In the genomic region with DNA sequence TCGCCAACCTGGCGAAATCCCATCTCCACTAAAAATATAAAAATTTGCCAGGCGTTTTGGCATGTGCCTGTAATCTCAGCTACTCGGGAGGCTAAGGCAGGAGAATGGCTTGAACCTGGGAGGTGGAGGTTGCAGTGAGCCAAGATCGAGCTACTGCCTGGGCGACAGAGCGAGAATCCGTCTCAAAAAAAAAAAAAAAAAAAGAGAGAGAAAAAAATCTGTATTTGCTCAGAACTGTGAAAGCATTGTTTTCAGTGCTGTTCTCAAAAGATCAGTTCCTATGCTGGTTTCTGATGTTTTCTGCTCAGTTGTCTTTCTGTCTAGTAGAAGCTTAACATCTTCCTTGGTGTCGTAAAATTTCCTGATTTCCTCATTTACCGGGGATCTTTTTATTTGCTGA, we compare ENCODE assay signal across 7 cellular contexts. TPM values are rescaled to one million over a fixed set of nuclear protein-coding genes. Genes with fewer than 3 reads are reported as not detected.
DNase-seq lines count a peak whose midpoint lies in the region; ATAC-seq and TF ChIP-seq lines count a peak whose summit lies in the region.
"Had no signal": no experiment of that assay in that cellular context is flagged by ENCODE, and none has a peak within 500 bp of the region (broad histone marks: within the 10 kb centered on the region; RNA-seq: fewer than 3 reads in every experiment).

No MANE protein-coding gene starts in this region.

- H3K27me3 Mint-ChIP-seq in activated CD8-positive, alpha-beta memory T cell treated with anti-CD3 and anti-CD28 coated beads, Interleukin-2, amount 10 ng/mL, durations not matched to agents 7 days and 5 days: no peaks in the 10 kb centered on the region
- H3K27me3 Mint-ChIP-seq in stimulated activated memory B cell treated with anti-CD40 and anti-IgM and Interleukin-4, amounts not matched to agents 10 μg/mL and 1 μg/mL and 100 μg/mL, for 72 hours: no peaks in the 10 kb centered on the region

- no peak for TF ChIP-seq CTCF in coronary artery (IDR thresholded peaks at IDR 0.05)

- H3K27ac ChIP-seq in coronary artery: peak overlapping the region in 1 of 2 donors; percentile 74

- H3K4me3 ChIP-seq in coronary artery: peak overlapping the region; percentile 60

- CTCF ChIA-PET in activated CD8-positive, alpha-beta memory T cell treated with anti-CD3 and anti-CD28 coated beads, Interleukin-2, amount 10 ng/mL, durations not matched to agents 7 days and 5 days (lab: Charles Lee): interaction anchor here (0.7 to 5.9 kb wide), 14 partner anchors 10 to 409 kb away, joined by 3 to 68 read pairs (median 4); partner anchors contain the start of gene JSRP1

- no peak for ATAC-seq in activated CD8-positive, alpha-beta memory T cell treated with anti-CD3 and anti-CD28 coated beads, Interleukin-2, amount 10 ng/mL, durations not matched to agents 7 days and 5 days
- no peak for ATAC-seq in stimulated activated memory B cell treated with anti-CD40 and anti-IgM and Interleukin-4, amounts not matched to agents 10 μg/mL and 1 μg/mL and 100 μg/mL, for 72 hours

- H3K36me3 Mint-ChIP-seq in activated CD8-positive, alpha-beta memory T cell treated with anti-CD3 and anti-CD28 coated beads, Interleukin-2, amount 10 ng/mL, durations not matched to agents 7 days and 5 days: peaks cover 41% of the 10 kb centered on the region
- H3K36me3 Mint-ChIP-seq in stimulated activated memory B cell treated with anti-CD40 and anti-IgM and Interleukin-4, amounts not matched to agents 10 μg/mL and 1 μg/mL and 100 μg/mL, for 72 hours: peaks cover 46% of the 10 kb centered on the region

- DNase-seq in activated CD8-positive, alpha-beta memory T cell treated with anti-CD3 and anti-CD28 coated beads, Interleukin-2, amount 10 ng/mL, durations not matched to agents 7 days and 5 days: no peak
- DNase-seq in activated CD8-positive, alpha-beta memory T cell treated with anti-CD3 and anti-CD28 coated beads for 24 hours: no peak
- DNase-seq in coronary artery (ENCODE audit: low spot score): no peak
- DNase-seq in NCI-H1048 (lab: John Stamatoyannopoulos, UW): no peak
- no peak for DNase-seq in DMS114 treated with DMSO at 0.1 percent for 48 hours (lab: John Stamatoyannopoulos, UW; ENCODE audit: unreplicated experiment)
- DNase-seq: activated CD4-positive, alpha-beta T cell treated with anti-CD3 and anti-CD28 coated beads for 4 hours had no signal

- H3K27ac Mint-ChIP-seq in activated CD8-positive, alpha-beta memory T cell treated with anti-CD3 and anti-CD28 coated beads, Interleukin-2, amount 10 ng/mL, durations not matched to agents 7 days and 5 days: peak overlapping the region; percentile 96
- peak overlapping the region; percentile 91 for H3K27ac Mint-ChIP-seq in stimulated activated memory B cell treated with anti-CD40 and anti-IgM and Interleukin-4, amounts not matched to agents 10 μg/mL and 1 μg/mL and 100 μg/mL, for 72 hours

- H3K9me3 Mint-ChIP-seq in activated CD8-positive, alpha-beta memory T cell treated with anti-CD3 and anti-CD28 coated beads, Interleukin-2, amount 10 ng/mL, durations not matched to agents 7 days and 5 days (ENCODE audit: low read depth): no peaks in the 10 kb centered on the region
- no peaks in the 10 kb centered on the region for H3K9me3 Mint-ChIP-seq in stimulated activated memory B cell treated with anti-CD40 and anti-IgM and Interleukin-4, amounts not matched to agents 10 μg/mL and 1 μg/mL and 100 μg/mL, for 72 hours

- peaks cover 60% of the 10 kb centered on the region for H3K4me1 Mint-ChIP-seq in activated CD8-positive, alpha-beta memory T cell treated with anti-CD3 and anti-CD28 coated beads, Interleukin-2, amount 10 ng/mL, durations not matched to agents 7 days and 5 days
- peaks cover 74% of the 10 kb centered on the region for H3K4me1 Mint-ChIP-seq in stimulated activated memory B cell treated with anti-CD40 and anti-IgM and Interleukin-4, amounts not matched to agents 10 μg/mL and 1 μg/mL and 100 μg/mL, for 72 hours

- peak overlapping the region; percentile 93 for H3K4me3 Mint-ChIP-seq in activated CD8-positive, alpha-beta memory T cell treated with anti-CD3 and anti-CD28 coated beads, Interleukin-2, amount 10 ng/mL, durations not matched to agents 7 days and 5 days
- peak overlapping the region; percentile 86 for H3K4me3 Mint-ChIP-seq in stimulated activated memory B cell treated with anti-CD40 and anti-IgM and Interleukin-4, amounts not matched to agents 10 μg/mL and 1 μg/mL and 100 μg/mL, for 72 hours

RNA-seq across cellular contexts. Expression of gene SF3A2, which starts 2.5 kb away (rescaled TPM):
- total RNA-seq in activated CD8-positive, alpha-beta memory T cell treated with anti-CD3 and anti-CD28 coated beads, Interleukin-2, amount 10 ng/mL, durations not matched to agents 7 days and 5 days: 100 to 1,000 TPM; 167 to 178 TPM

RNA-seq across cellular contexts. Expression of gene PLEKHJ1, which starts 3.0 kb away (rescaled TPM):
- total RNA-seq in activated CD8-positive, alpha-beta memory T cell treated with anti-CD3 and anti-CD28 coated beads, Interleukin-2, amount 10 ng/mL, durations not matched to agents 7 days and 5 days: 10 to 100 TPM; 78.3 to 80.8 TPM

RNA-seq across cellular contexts. Expression of gene AMH, which starts 9.9 kb away (rescaled TPM):
- total RNA-seq in activated CD8-positive, alpha-beta memory T cell treated with anti-CD3 and anti-CD28 coated beads, Interleukin-2, amount 10 ng/mL, durations not matched to agents 7 days and 5 days: 1 to 10 TPM; 5.1 to 6.0 TPM

RNA-seq across cellular contexts. Expression of gene JSRP1, which starts 17.0 kb away (rescaled TPM):
- 1 to 10 TPM in 1 of 2 experiments, not detected in 1; 1.0 TPM for total RNA-seq in activated CD8-positive, alpha-beta memory T cell treated with anti-CD3 and anti-CD28 coated beads, Interleukin-2, amount 10 ng/mL, durations not matched to agents 7 days and 5 days

RNA-seq across cellular contexts. Expression of gene PEAK3, which starts 42.8 kb away (rescaled TPM):
- total RNA-seq in activated CD8-positive, alpha-beta memory T cell treated with anti-CD3 and anti-CD28 coated beads, Interleukin-2, amount 10 ng/mL, durations not matched to agents 7 days and 5 days: under 1 TPM in 1 of 2 experiments, not detected in 1; 0.54 TPM
